Comparison of ENCODE assay signal across 14 cellular contexts in the genomic region with DNA sequence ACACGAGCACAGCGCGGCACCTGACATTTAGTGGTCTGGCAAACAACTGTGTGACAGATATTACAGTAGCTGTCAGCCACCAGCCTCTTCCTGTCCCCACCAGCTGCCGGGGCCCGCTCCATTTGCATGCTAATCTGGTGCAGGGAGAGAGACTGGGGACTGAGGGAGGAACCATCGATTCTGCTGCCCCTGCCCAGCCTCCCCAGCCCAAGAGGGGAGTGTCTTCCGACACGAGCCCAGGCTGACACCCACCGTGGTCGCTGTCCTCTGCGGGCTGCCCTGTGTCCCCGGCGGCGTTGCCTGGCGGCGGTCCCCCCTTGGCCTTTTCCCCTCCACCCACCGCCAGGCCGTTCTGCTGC. TPM values are rescaled to one million over a fixed set of nuclear protein-coding genes. Genes with fewer than 3 reads are reported as not detected.
DNase-seq lines count a peak whose midpoint lies in the region; ATAC-seq and TF ChIP-seq lines count a peak whose summit lies in the region.
"Had no signal": no experiment of that assay in that cellular context is flagged by ENCODE, and none has a peak within 500 bp of the region (broad histone marks: within the 10 kb centered on the region; RNA-seq: fewer than 3 reads in every experiment).

No MANE protein-coding gene starts in this region.

- intact Hi-C loops in CD8-positive, alpha-beta T cell (cut with DNase I, micrococcal nuclease), result loop anchor here in 1 of 2 experiments (5.0 kb wide), 1 partner anchor 300 kb away; a partner anchor contains a TSS

- peaks cover 20% of the 10 kb centered on the region for H3K36me3 Mint-ChIP-seq in CD8-positive, alpha-beta T cell

- H3K27ac Mint-ChIP-seq in CD8-positive, alpha-beta T cell, result peak overlapping the region; percentile 69
- H3K27ac Mint-ChIP-seq: activated CD4-positive, alpha-beta T cell treated with anti-CD3 and anti-CD28 coated beads for 36 hours; CD4-positive, CD25-positive, alpha-beta regulatory T cell had no signal

- no peaks in the 10 kb centered on the region for H3K9me3 Mint-ChIP-seq in CD8-positive, alpha-beta T cell

- TF ChIP-seq CTCF in CD8-positive, alpha-beta T cell (IDR thresholded peaks at IDR 0.05), result no peak
- no peak for TF ChIP-seq CTCF in VCaP (conservative IDR thresholded peaks at IDR 0.05)

- CTCF ChIA-PET in CD8-positive, alpha-beta T cell (lab: Charles Lee), result interaction anchor here (3.0 to 7.4 kb wide), 2 partner anchors 231 to 349 kb away, joined by 19 to 60 read pairs; no protein-coding TSS in a partner anchor

- no peak overlapping the region for H3K4me3 ChIP-seq in CD8-positive, alpha-beta T cell (ENCODE audit: low read depth, low read length)
- H3K4me3 ChIP-seq: PC-9 had no signal

- no peaks in the 10 kb centered on the region for H3K27me3 Mint-ChIP-seq in CD8-positive, alpha-beta T cell (ENCODE audit: low read depth)
- H3K27me3 Mint-ChIP-seq: activated CD4-positive, alpha-beta T cell treated with anti-CD3 and anti-CD28 coated beads for 36 hours; CD4-positive, CD25-positive, alpha-beta regulatory T cell had no signal

- no peaks in the 10 kb centered on the region for H3K36me3 ChIP-seq in CD8-positive, alpha-beta T cell (ENCODE audit: insufficient read depth, low read length)
- H3K36me3 ChIP-seq in KOPT-K1 (ENCODE audit: insufficient read depth, low read length), result peaks cover 18% of the 10 kb centered on the region

- H3K9me3 ChIP-seq in CD8-positive, alpha-beta T cell (ENCODE audit: low read length), result no peaks in the 10 kb centered on the region
- no peaks in the 10 kb centered on the region for H3K9me3 ChIP-seq in KOPT-K1 (ENCODE audit: insufficient read depth, low read length, poor library complexity, severe bottlenecking)

- H3K27me3 ChIP-seq in CD8-positive, alpha-beta T cell (ENCODE audit: insufficient read depth, low read length), result no peaks in the 10 kb centered on the region

- POLR2A ChIA-PET in CD8-positive, alpha-beta T cell (lab: Charles Lee), result interaction anchor here (1.3 to 1.6 kb wide), 2 partner anchors 259 to 301 kb away, joined by 3 read pairs; no protein-coding TSS in a partner anchor

- DNase-seq in CD8-positive, alpha-beta T cell, result peak in 1 of 7 experiments; percentile 40
- peak; percentile 38 for DNase-seq in left kidney (ENCODE audit: low read depth, low spot score)
- no peak for DNase-seq in stimulated activated CD4-positive, alpha-beta T cell treated with anti-CD3 and anti-CD28 coated beads, Interleukin-4, amount 100 ng/mL, for 24 hours
- DNase-seq: activated CD4-positive, alpha-beta T cell treated with anti-CD3 and anti-CD28 coated beads for 36 hours; activated T-cell treated with anti-CD3 and anti-CD28 coated beads, Interleukin-2, amount 50 U/mL, for 48 hours; aorta; CD4-positive, CD25-positive, alpha-beta regulatory T cell; PC-9; stimulated activated naive CD8-positive, alpha-beta T cell treated with anti-CD3 and anti-CD28 coated beads, Interleukin-15, Interleukin-2, amounts not matched to agents 100 U/mL and 50 U/mL, for 24 hours; T-helper 2 cell had no signal

- H3K4me1 Mint-ChIP-seq in CD8-positive, alpha-beta T cell (ENCODE audit: low read depth), result peaks cover 13% of the 10 kb centered on the region

- no peak overlapping the region for H3K27ac ChIP-seq in CD8-positive, alpha-beta T cell (ENCODE audit: low read depth, low read length)
- H3K27ac ChIP-seq in KOPT-K1 (ENCODE audit: low read depth, low read length, poor library complexity, severe bottlenecking) (peak overlapping the region; percentile 81), VCaP (peak overlapping the region; percentile 66)
- H3K27ac ChIP-seq: PC-9 had no signal

- peaks cover 8% of the 10 kb centered on the region for H3K4me1 ChIP-seq in CD8-positive, alpha-beta T cell (ENCODE audit: insufficient read depth, low read length)

- ATAC-seq in CD8-positive, alpha-beta T cell, result peak; percentile 47
- ATAC-seq in HG03521 (IDR thresholded peaks at IDR 0.05; ENCODE audit: unreplicated experiment) (no peak), SK-N-SH treated with all-trans-retinoic acid at 6 μM for 48 hours (no peak)
- ATAC-seq: activated CD4-positive, alpha-beta T cell treated with anti-CD3 and anti-CD28 coated beads for 36 hours; stimulated activated naive CD8-positive, alpha-beta T cell treated with anti-CD3 and anti-CD28 coated beads, Interleukin-15, Interleukin-2, amounts not matched to agents 100 U/mL and 50 U/mL, for 24 hours had no signal

- peak overlapping the region; percentile 47 for H3K4me3 Mint-ChIP-seq in CD8-positive, alpha-beta T cell
- H3K4me3 Mint-ChIP-seq: activated CD4-positive, alpha-beta T cell treated with anti-CD3 and anti-CD28 coated beads for 36 hours; CD4-positive, CD25-positive, alpha-beta regulatory T cell had no signal

TF ChIP-seq in SK-N-SH treated with all-trans-retinoic acid at 6 μM for 48 hours, 23 proteins besides CTCF, POLR2A, EP300 and RAD21 (continues in another document):
- TF ChIP-seq, protein P1, sequence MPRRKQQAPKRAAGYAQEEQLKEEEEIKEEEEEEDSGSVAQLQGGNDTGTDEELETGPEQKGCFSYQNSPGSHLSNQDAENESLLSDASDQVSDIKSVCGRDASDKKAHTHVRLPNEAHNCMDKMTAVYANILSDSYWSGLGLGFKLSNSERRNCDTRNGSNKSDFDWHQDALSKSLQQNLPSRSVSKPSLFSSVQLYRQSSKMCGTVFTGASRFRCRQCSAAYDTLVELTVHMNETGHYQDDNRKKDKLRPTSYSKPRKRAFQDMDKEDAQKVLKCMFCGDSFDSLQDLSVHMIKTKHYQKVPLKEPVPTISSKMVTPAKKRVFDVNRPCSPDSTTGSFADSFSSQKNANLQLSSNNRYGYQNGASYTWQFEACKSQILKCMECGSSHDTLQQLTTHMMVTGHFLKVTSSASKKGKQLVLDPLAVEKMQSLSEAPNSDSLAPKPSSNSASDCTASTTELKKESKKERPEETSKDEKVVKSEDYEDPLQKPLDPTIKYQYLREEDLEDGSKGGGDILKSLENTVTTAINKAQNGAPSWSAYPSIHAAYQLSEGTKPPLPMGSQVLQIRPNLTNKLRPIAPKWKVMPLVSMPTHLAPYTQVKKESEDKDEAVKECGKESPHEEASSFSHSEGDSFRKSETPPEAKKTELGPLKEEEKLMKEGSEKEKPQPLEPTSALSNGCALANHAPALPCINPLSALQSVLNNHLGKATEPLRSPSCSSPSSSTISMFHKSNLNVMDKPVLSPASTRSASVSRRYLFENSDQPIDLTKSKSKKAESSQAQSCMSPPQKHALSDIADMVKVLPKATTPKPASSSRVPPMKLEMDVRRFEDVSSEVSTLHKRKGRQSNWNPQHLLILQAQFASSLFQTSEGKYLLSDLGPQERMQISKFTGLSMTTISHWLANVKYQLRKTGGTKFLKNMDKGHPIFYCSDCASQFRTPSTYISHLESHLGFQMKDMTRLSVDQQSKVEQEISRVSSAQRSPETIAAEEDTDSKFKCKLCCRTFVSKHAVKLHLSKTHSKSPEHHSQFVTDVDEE (CRISPR knock-in tag; IDR thresholded peaks at IDR 0.05), result no peak
- no peak for TF ChIP-seq SNAI2 (CRISPR knock-in tag; IDR thresholded peaks at IDR 0.05)
- TF ChIP-seq ZNF70 (CRISPR knock-in tag; IDR thresholded peaks at IDR 0.05), result no peak
- no peak for TF ChIP-seq OSR1 (CRISPR knock-in tag; IDR thresholded peaks at IDR 0.05)
- TF ChIP-seq BACH2 (CRISPR knock-in tag; IDR thresholded peaks at IDR 0.05; ENCODE audit: borderline replicate concordance), result no peak
- no peak for TF ChIP-seq ISL1 (CRISPR knock-in tag; IDR thresholded peaks at IDR 0.05)
- TF ChIP-seq TCF4 (CRISPR knock-in tag; IDR thresholded peaks at IDR 0.05; ENCODE audit: borderline replicate concordance), result no peak
- TF ChIP-seq ZFP3 (CRISPR knock-in tag; IDR thresholded peaks at IDR 0.05), result no peak
- TF ChIP-seq ESRRG (CRISPR knock-in tag; IDR thresholded peaks at IDR 0.05), result no peak
- TF ChIP-seq, protein P2, sequence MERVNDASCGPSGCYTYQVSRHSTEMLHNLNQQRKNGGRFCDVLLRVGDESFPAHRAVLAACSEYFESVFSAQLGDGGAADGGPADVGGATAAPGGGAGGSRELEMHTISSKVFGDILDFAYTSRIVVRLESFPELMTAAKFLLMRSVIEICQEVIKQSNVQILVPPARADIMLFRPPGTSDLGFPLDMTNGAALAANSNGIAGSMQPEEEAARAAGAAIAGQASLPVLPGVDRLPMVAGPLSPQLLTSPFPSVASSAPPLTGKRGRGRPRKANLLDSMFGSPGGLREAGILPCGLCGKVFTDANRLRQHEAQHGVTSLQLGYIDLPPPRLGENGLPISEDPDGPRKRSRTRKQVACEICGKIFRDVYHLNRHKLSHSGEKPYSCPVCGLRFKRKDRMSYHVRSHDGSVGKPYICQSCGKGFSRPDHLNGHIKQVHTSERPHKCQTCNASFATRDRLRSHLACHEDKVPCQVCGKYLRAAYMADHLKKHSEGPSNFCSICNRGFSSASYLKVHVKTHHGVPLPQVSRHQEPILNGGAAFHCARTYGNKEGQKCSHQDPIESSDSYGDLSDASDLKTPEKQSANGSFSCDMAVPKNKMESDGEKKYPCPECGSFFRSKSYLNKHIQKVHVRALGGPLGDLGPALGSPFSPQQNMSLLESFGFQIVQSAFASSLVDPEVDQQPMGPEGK (CRISPR knock-in tag; IDR thresholded peaks at IDR 0.05; ENCODE audit: borderline replicate concordance), result no peak
- TF ChIP-seq TOX (CRISPR knock-in tag; IDR thresholded peaks at IDR 0.05; ENCODE audit: borderline replicate concordance), result no peak
- TF ChIP-seq PPARA (CRISPR knock-in tag; IDR thresholded peaks at IDR 0.05; ENCODE audit: borderline replicate concordance), result no peak
- TF ChIP-seq, protein P3, sequence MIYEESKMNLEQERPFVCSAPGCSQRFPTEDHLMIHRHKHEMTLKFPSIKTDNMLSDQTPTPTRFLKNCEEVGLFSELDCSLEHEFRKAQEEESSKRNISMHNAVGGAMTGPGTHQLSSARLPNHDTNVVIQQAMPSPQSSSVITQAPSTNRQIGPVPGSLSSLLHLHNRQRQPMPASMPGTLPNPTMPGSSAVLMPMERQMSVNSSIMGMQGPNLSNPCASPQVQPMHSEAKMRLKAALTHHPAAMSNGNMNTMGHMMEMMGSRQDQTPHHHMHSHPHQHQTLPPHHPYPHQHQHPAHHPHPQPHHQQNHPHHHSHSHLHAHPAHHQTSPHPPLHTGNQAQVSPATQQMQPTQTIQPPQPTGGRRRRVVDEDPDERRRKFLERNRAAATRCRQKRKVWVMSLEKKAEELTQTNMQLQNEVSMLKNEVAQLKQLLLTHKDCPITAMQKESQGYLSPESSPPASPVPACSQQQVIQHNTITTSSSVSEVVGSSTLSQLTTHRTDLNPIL (CRISPR knock-in tag; IDR thresholded peaks at IDR 0.05; ENCODE audit: low read depth), result no peak

RNA-seq across cellular contexts. Expression of a gene that starts 12.8 kb away (rescaled TPM):
- total RNA-seq in CD8-positive, alpha-beta T cell, result 10 to 100 TPM; 40.6 to 50.9 TPM

RNA-seq across cellular contexts. Expression of a gene that starts 13.1 kb away (rescaled TPM):
- total RNA-seq in CD8-positive, alpha-beta T cell, result 10 to 100 TPM; 81.4 to 88.8 TPM

RNA-seq across cellular contexts. Expression of a gene that starts 29.2 kb away (rescaled TPM):
- total RNA-seq in CD8-positive, alpha-beta T cell, result 10 to 100 TPM in 1 of 2 experiments, 1 to 10 TPM in 1; 8.5 to 10.3 TPM

RNA-seq across cellular contexts. Expression of a gene that starts 43.2 kb away (rescaled TPM):
- total RNA-seq in CD8-positive, alpha-beta T cell, result 10 to 100 TPM; 16.1 to 17.4 TPM
